8 cellular contexts compared by ENCODE assay signal in the genomic region with DNA sequence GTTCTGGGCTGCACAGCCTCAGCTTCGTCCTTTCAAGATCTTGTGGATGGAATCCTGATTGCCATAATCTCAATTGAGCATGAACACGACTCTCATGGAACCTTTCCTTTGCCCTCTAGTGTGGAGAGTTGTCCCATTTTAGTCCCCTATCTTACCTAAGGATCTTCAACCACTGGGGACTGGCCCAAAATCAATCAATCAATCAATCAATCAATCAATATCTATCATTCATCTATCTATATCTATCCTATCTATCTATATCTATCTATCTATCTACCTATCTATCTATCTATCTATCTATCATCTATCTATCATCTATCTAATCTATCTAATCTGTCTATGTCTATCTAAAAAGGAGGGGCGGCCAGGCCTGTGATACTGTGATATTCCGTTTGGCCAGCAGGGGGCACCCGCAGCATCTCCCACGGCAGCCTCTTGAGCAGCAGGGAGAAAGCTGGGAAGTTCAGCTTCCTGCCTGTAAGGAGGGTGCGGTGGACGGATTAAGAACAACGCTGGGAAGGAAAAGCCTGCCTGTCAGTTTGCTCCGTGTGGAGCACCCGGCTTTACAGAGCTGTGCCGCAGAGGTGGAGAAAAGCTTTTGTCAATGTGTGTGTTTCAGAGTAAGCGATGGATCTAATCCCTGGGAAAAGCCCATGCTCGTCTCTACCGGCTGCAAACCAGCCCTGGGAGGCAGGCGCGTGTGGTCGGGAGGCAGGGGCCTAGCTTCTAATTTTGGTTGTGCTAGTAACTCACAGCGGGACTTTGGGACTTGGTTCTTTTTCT.
DNase-seq lines count a peak whose midpoint lies in the region; ATAC-seq and TF ChIP-seq lines count a peak whose summit lies in the region.

No MANE protein-coding gene starts in this region.

- peak in 1 of 2 donors; percentile 11 for TF ChIP-seq POLR2A in heart left ventricle (IDR thresholded peaks at IDR 0.05)
- TF ChIP-seq POLR2A in upper lobe of left lung (IDR thresholded peaks at IDR 0.05), result no peak

- H3K4me3 ChIP-seq in heart left ventricle (peak overlapping the region in 10 of 12 donors; percentile 12 to 53 (median 42)), upper lobe of left lung (peak overlapping the region in 3 of 4 donors; percentile 6 to 35 (median 31))

- TF ChIP-seq CTCF in LNCAP (IDR thresholded peaks at IDR 0.05), result peak; percentile 95
- peak; percentile 78 to 95 (median 88) for TF ChIP-seq CTCF in heart left ventricle (IDR thresholded peaks at IDR 0.05)
- TF ChIP-seq CTCF in upper lobe of left lung (IDR thresholded peaks at IDR 0.05), result peak; percentile 77 to 91 (median 80)

- H3K4me1 ChIP-seq in heart left ventricle, result peaks cover 0 to 38% (median 6%) of the 10 kb centered on the region in 12 donors
- peaks cover 0 to 15% (median 7%) of the 10 kb centered on the region in 4 donors for H3K4me1 ChIP-seq in upper lobe of left lung

- H3K9me3 ChIP-seq in heart left ventricle (no peaks in the 10 kb centered on the region), upper lobe of left lung (no peaks in the 10 kb centered on the region)

- no peak overlapping the region for H3K4me3 Mint-ChIP-seq in activated naive CD8-positive, alpha-beta T cell treated with anti-CD3 and anti-CD28 coated beads, Interleukin-2, amount 50 U/mL, for 24 hours

- no peaks in the 10 kb centered on the region for H3K36me3 ChIP-seq in heart left ventricle
- no peaks in the 10 kb centered on the region for H3K36me3 ChIP-seq in upper lobe of left lung

- no peak for TF ChIP-seq EP300 in upper lobe of left lung (IDR thresholded peaks at IDR 0.05)

- H3K36me3 Mint-ChIP-seq in activated naive CD8-positive, alpha-beta T cell treated with anti-CD3 and anti-CD28 coated beads, Interleukin-2, amount 50 U/mL, for 24 hours (ENCODE audit: low read depth), result no peaks in the 10 kb centered on the region

- peak; percentile 76 for DNase-seq in EL
- peak; percentile 78 for DNase-seq in SKM-1 treated with dmso at 0.1 percent for 144 hours (lab: John Stamatoyannopoulos, UW; ENCODE audit: unreplicated experiment)
- peak; percentile 78 for DNase-seq in activated naive CD8-positive, alpha-beta T cell treated with anti-CD3 and anti-CD28 coated beads, Interleukin-2, amount 50 U/mL, for 24 hours
- peak; percentile 78 to 89 (median 81) for DNase-seq in heart left ventricle
- peak; percentile 95 for DNase-seq in posterior vena cava (ENCODE audit: low spot score)
- peak; percentile 72 to 87 for DNase-seq in upper lobe of left lung

- H3K4me1 Mint-ChIP-seq in activated naive CD8-positive, alpha-beta T cell treated with anti-CD3 and anti-CD28 coated beads, Interleukin-2, amount 50 U/mL, for 24 hours, result peaks cover 6% of the 10 kb centered on the region

- H3K27me3 Mint-ChIP-seq in activated naive CD8-positive, alpha-beta T cell treated with anti-CD3 and anti-CD28 coated beads, Interleukin-2, amount 50 U/mL, for 24 hours, result peaks cover 14% of the 10 kb centered on the region

- intact Hi-C loops in heart left ventricle (cut with DNase I), result loop anchor here in 7 of 10 donors (5.0 to 10.0 kb wide), 5 partner anchors 215 to 278 kb away; no protein-coding TSS in a partner anchor
- intact Hi-C loops in posterior vena cava (cut with DNase I), result loop anchor here in 1 of 2 donors (2.0 kb wide), 1 partner anchor 38 kb away; no protein-coding TSS in a partner anchor

- no peak overlapping the region for H3K27ac Mint-ChIP-seq in activated naive CD8-positive, alpha-beta T cell treated with anti-CD3 and anti-CD28 coated beads, Interleukin-2, amount 50 U/mL, for 24 hours

- H3K9me3 Mint-ChIP-seq in activated naive CD8-positive, alpha-beta T cell treated with anti-CD3 and anti-CD28 coated beads, Interleukin-2, amount 50 U/mL, for 24 hours, result no peaks in the 10 kb centered on the region

- H3K27me3 ChIP-seq in heart left ventricle, result no peaks in the 10 kb centered on the region
- no peaks in the 10 kb centered on the region for H3K27me3 ChIP-seq in upper lobe of left lung

- H3K27ac ChIP-seq in heart left ventricle (peak overlapping the region in 11 of 12 donors; percentile 31 to 80 (median 70)), upper lobe of left lung (peak overlapping the region in 3 of 4 donors; percentile 15 to 64 (median 26))

- peak; percentile 80 for ATAC-seq in GM21786 (IDR thresholded peaks at IDR 0.05; ENCODE audit: unreplicated experiment)
- ATAC-seq in activated naive CD8-positive, alpha-beta T cell treated with anti-CD3 and anti-CD28 coated beads, Interleukin-2, amount 50 U/mL, for 24 hours, result peak; percentile 64
- peak; percentile 72 to 88 (median 86) for ATAC-seq in heart left ventricle
- ATAC-seq in upper lobe of left lung (ENCODE audit: low FRiP score in 2 of 2), result peak; percentile 85 to 93

- WGBS in heart left ventricle, 4 donors, result 9 to 10% (median 9%) methylated on average over 19 of the region's 19 CpGs
- 13 to 14% methylated on average over 14 to 19 of the region's 19 CpGs for WGBS in upper lobe of left lung, 2 donors

Comparison
In these comparisons a context has a peak if more than half of its experiments do, and no peak if none do; other contexts are left out.
1. Peak in every context shown above with its lines: DNase-seq, ATAC-seq, H3K4me3 ChIP-seq and H3K27ac ChIP-seq.